In the genomic region with DNA sequence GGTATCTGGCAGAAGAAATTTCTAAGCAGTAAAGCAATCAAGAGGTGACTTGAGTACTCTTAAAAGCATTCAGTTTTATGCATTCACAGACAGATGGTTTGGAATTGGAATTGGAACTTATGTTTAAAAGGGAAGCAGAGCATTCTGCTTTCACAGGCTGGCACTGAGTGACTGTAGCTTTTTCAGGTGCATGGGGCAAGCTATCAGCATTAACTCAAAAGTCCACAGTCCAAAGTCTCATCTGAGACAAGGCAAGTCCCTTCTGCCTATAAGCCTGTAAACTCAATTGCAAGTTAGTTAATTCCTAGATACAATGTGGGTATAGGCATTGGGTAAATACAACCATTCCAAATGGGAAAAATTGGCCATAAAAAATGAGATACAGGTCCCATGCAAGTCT, we compare ENCODE assay signal across 2 cellular contexts.
TF ChIP-seq lines count a peak whose summit lies in the region.

No MANE protein-coding gene starts in this region.

TF ChIP-seq in liver, 16 proteins besides CTCF, POLR2A, EP300 and RAD21 (continued from another document):
- TF ChIP-seq, protein P1, sequence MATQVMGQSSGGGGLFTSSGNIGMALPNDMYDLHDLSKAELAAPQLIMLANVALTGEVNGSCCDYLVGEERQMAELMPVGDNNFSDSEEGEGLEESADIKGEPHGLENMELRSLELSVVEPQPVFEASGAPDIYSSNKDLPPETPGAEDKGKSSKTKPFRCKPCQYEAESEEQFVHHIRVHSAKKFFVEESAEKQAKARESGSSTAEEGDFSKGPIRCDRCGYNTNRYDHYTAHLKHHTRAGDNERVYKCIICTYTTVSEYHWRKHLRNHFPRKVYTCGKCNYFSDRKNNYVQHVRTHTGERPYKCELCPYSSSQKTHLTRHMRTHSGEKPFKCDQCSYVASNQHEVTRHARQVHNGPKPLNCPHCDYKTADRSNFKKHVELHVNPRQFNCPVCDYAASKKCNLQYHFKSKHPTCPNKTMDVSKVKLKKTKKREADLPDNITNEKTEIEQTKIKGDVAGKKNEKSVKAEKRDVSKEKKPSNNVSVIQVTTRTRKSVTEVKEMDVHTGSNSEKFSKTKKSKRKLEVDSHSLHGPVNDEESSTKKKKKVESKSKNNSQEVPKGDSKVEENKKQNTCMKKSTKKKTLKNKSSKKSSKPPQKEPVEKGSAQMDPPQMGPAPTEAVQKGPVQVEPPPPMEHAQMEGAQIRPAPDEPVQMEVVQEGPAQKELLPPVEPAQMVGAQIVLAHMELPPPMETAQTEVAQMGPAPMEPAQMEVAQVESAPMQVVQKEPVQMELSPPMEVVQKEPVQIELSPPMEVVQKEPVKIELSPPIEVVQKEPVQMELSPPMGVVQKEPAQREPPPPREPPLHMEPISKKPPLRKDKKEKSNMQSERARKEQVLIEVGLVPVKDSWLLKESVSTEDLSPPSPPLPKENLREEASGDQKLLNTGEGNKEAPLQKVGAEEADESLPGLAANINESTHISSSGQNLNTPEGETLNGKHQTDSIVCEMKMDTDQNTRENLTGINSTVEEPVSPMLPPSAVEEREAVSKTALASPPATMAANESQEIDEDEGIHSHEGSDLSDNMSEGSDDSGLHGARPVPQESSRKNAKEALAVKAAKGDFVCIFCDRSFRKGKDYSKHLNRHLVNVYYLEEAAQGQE (IDR thresholded peaks at IDR 0.05) = no peak
- no peak for TF ChIP-seq RXRA (IDR thresholded peaks at IDR 0.05)
- no peak for TF ChIP-seq FOXA2 (IDR thresholded peaks at IDR 0.05)
- TF ChIP-seq HNF4G (IDR thresholded peaks at IDR 0.05) = peak; percentile 38

TF ChIP-seq in HepG2, 621 proteins besides CTCF, POLR2A, EP300 and RAD21 (continued from another document):
- TF ChIP-seq, protein P2, sequence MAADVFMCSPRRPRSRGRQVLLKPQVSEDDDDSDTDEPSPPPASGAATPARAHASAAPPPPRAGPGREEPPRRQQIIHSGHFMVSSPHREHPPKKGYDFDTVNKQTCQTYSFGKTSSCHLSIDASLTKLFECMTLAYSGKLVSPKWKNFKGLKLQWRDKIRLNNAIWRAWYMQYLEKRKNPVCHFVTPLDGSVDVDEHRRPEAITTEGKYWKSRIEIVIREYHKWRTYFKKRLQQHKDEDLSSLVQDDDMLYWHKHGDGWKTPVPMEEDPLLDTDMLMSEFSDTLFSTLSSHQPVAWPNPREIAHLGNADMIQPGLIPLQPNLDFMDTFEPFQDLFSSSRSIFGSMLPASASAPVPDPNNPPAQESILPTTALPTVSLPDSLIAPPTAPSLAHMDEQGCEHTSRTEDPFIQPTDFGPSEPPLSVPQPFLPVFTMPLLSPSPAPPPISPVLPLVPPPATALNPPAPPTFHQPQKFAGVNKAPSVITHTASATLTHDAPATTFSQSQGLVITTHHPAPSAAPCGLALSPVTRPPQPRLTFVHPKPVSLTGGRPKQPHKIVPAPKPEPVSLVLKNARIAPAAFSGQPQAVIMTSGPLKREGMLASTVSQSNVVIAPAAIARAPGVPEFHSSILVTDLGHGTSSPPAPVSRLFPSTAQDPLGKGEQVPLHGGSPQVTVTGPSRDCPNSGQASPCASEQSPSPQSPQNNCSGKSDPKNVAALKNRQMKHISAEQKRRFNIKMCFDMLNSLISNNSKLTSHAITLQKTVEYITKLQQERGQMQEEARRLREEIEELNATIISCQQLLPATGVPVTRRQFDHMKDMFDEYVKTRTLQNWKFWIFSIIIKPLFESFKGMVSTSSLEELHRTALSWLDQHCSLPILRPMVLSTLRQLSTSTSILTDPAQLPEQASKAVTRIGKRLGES (CRISPR knock-in tag; IDR thresholded peaks at IDR 0.05; ENCODE audit: borderline replicate concordance) = no peak
- no peak for TF ChIP-seq SMARCE1 (IDR thresholded peaks at IDR 0.05; ENCODE audit: borderline replicate concordance)
- TF ChIP-seq KLF11 (CRISPR knock-in tag; IDR thresholded peaks at IDR 0.05) = no peak
- TF ChIP-seq, protein P3, sequence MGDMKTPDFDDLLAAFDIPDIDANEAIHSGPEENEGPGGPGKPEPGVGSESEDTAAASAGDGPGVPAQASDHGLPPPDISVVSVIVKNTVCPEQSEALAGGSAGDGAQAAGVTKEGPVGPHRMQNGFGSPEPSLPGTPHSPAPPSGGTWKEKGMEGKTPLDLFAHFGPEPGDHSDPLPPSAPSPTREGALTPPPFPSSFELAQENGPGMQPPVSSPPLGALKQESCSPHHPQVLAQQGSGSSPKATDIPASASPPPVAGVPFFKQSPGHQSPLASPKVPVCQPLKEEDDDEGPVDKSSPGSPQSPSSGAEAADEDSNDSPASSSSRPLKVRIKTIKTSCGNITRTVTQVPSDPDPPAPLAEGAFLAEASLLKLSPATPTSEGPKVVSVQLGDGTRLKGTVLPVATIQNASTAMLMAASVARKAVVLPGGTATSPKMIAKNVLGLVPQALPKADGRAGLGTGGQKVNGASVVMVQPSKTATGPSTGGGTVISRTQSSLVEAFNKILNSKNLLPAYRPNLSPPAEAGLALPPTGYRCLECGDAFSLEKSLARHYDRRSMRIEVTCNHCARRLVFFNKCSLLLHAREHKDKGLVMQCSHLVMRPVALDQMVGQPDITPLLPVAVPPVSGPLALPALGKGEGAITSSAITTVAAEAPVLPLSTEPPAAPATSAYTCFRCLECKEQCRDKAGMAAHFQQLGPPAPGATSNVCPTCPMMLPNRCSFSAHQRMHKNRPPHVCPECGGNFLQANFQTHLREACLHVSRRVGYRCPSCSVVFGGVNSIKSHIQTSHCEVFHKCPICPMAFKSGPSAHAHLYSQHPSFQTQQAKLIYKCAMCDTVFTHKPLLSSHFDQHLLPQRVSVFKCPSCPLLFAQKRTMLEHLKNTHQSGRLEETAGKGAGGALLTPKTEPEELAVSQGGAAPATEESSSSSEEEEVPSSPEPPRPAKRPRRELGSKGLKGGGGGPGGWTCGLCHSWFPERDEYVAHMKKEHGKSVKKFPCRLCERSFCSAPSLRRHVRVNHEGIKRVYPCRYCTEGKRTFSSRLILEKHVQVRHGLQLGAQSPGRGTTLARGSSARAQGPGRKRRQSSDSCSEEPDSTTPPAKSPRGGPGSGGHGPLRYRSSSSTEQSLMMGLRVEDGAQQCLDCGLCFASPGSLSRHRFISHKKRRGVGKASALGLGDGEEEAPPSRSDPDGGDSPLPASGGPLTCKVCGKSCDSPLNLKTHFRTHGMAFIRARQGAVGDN (CRISPR knock-in tag; IDR thresholded peaks at IDR 0.05) = no peak
- no peak for TF ChIP-seq ZNF616 (CRISPR knock-in tag; IDR thresholded peaks at IDR 0.05; ENCODE audit: low read depth)
- TF ChIP-seq KLF15 (CRISPR knock-in tag; IDR thresholded peaks at IDR 0.05; ENCODE audit: borderline replicate concordance) = no peak
